In genomic region chr9:135500071-135500524, GRCh38 we compare ENCODE assay signal across 1 cellular context.
TF ChIP-seq lines count a peak whose summit lies in the region.

No MANE protein-coding gene starts in this region.

TF ChIP-seq in HepG2, 621 proteins besides CTCF, POLR2A, EP300 and RAD21 (continued from another document):
- TF ChIP-seq, protein P1, sequence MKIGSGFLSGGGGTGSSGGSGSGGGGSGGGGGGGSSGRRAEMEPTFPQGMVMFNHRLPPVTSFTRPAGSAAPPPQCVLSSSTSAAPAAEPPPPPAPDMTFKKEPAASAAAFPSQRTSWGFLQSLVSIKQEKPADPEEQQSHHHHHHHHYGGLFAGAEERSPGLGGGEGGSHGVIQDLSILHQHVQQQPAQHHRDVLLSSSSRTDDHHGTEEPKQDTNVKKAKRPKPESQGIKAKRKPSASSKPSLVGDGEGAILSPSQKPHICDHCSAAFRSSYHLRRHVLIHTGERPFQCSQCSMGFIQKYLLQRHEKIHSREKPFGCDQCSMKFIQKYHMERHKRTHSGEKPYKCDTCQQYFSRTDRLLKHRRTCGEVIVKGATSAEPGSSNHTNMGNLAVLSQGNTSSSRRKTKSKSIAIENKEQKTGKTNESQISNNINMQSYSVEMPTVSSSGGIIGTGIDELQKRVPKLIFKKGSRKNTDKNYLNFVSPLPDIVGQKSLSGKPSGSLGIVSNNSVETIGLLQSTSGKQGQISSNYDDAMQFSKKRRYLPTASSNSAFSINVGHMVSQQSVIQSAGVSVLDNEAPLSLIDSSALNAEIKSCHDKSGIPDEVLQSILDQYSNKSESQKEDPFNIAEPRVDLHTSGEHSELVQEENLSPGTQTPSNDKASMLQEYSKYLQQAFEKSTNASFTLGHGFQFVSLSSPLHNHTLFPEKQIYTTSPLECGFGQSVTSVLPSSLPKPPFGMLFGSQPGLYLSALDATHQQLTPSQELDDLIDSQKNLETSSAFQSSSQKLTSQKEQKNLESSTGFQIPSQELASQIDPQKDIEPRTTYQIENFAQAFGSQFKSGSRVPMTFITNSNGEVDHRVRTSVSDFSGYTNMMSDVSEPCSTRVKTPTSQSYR (CRISPR knock-in tag; IDR thresholded peaks at IDR 0.05; ENCODE audit: borderline replicate concordance), result no peak
- TF ChIP-seq ZNF772 (CRISPR knock-in tag; IDR thresholded peaks at IDR 0.05) (peak; percentile 4; the same call in 1 of the 2 replicates), RBFOX2 (IDR thresholded peaks at IDR 0.05; ENCODE audit: low read depth, low read length) (no peak), ZBTB10 (CRISPR knock-in tag; IDR thresholded peaks at IDR 0.05; ENCODE audit: borderline replicate concordance) (0 out of 2 replicates have a peak, but pooled peaks have one; percentile 44)
